Comparison of ENCODE assay signal across 6 cellular contexts in genomic region chr11:62671272-62671603, GRCh38.
DNase-seq lines count a peak whose midpoint lies in the region; ATAC-seq and TF ChIP-seq lines count a peak whose summit lies in the region.

No MANE protein-coding gene starts in this region.

- H3K9me3 ChIP-seq in stomach smooth muscle (ENCODE audit: control insufficient read depth in 2 of 2, low read length in 2 of 2) = no peaks in the 10 kb centered on the region

- no peaks in the 10 kb centered on the region for H3K27me3 ChIP-seq in stomach smooth muscle (ENCODE audit: control insufficient read depth in 1 of 2, insufficient read depth in 2 of 2, low read length in 2 of 2)

- H3K36me3 ChIP-seq in stomach smooth muscle (ENCODE audit: control insufficient read depth in 2 of 2, insufficient read depth in 2 of 2, low read length in 2 of 2) = peaks cover 4 to 13% of the 10 kb centered on the region in 2 donors

- H3K9ac ChIP-seq in stomach smooth muscle (ENCODE audit: low read length in 2 of 2) = peak overlapping the region; percentile 92 to 95

- TF ChIP-seq CTCF in fibroblast of mammary gland (conservative IDR thresholded peaks at IDR 0.05; ENCODE audit: control insufficient read depth, insufficient read depth, low read depth, low read length) = no peak

- peak; percentile 59 for DNase-seq in NOMO-1 treated with dmso at 0.1 percent for 144 hours (lab: John Stamatoyannopoulos, UW; ENCODE audit: unreplicated experiment)
- peak; percentile 41 for DNase-seq in fibroblast of mammary gland (ENCODE audit: low read depth)
- DNase-seq in NCI-H748 treated with DMSO at 0.1 percent for 48 hours (lab: John Stamatoyannopoulos, UW) = no peak
- no peak for DNase-seq in NCI-H69 (lab: John Stamatoyannopoulos, UW)

- ATAC-seq in GM18517 (IDR thresholded peaks at IDR 0.05; ENCODE audit: unreplicated experiment) = peak; percentile 11

- H3K4me3 ChIP-seq in fibroblast of mammary gland (ENCODE audit: control insufficient read depth, low read depth, low read length) (peak overlapping the region; percentile 86), stomach smooth muscle (ENCODE audit: low read length in 2 of 2) (peak overlapping the region; percentile 94 to 95)

- H3K4me1 ChIP-seq in stomach smooth muscle (ENCODE audit: control insufficient read depth, insufficient read depth, low read length) = peaks cover 41% of the 10 kb centered on the region

- peak overlapping the region; percentile 91 for H3K27ac ChIP-seq in stomach smooth muscle (ENCODE audit: low read length)

Comparison
In these comparisons a context has a peak if more than half of its experiments do, and no peak if none do; other contexts are left out.
1. DNase-seq: peak in NOMO-1 treated with dmso at 0.1 percent for 144 hours (single experiment) and fibroblast of mammary gland (single experiment); none in NCI-H748 treated with DMSO at 0.1 percent for 48 hours (single experiment) and NCI-H69 (single experiment).